In genomic region chr9:131613346-131613745, GRCh38 we compare ENCODE assay signal across 15 cellular contexts.
"Had no signal": no experiment of that assay in that cellular context is flagged by ENCODE, and none has a peak within 500 bp of the region (broad histone marks: within the 10 kb centered on the region; RNA-seq: fewer than 3 reads in every experiment).

No MANE protein-coding gene starts in this region.

- H3K27ac Mint-ChIP-seq: activated CD4-positive, alpha-beta memory T cell treated with anti-CD3 and anti-CD28 coated beads, Interleukin-2, amount 10 ng/mL, durations not matched to agents 7 days and 5 days; activated naive CD8-positive, alpha-beta T cell treated with anti-CD3 and anti-CD28 coated beads, Interleukin-2, amount 50 U/mL, for 24 hours; nephron progenitor cell had no signal

- DNase-seq: activated CD4-positive, alpha-beta memory T cell treated with anti-CD3 and anti-CD28 coated beads, Interleukin-2, amount 10 ng/mL, durations not matched to agents 7 days and 5 days; activated CD4-positive, CD25-positive, alpha-beta regulatory T cell treated with anti-CD3 and anti-CD28 coated beads, Interleukin-2, amount 50 U/mL, for 72 hours; activated CD8-positive, alpha-beta memory T cell treated with anti-CD3 and anti-CD28 coated beads, Interleukin-2, amount 50 U/mL, for 48 hours; activated effector memory CD4-positive, alpha-beta T cell treated with Interleukin-2 at 50 U/mL for 16 hours; activated naive CD8-positive, alpha-beta T cell treated with anti-CD3 and anti-CD28 coated beads, Interleukin-2, amount 50 U/mL, for 24 hours; kidney; left ventricle myocardium superior; nephron progenitor cell; stimulated activated CD4-positive, alpha-beta T cell treated with anti-CD3 and anti-CD28 coated beads, Interleukin-12 subunit alpha, Interleukin-12 subunit beta, amount 100 ng/mL, for 4 hours; stimulated activated naive CD8-positive, alpha-beta T cell treated with anti-CD3 and anti-CD28 coated beads, Interleukin-15, amount 100 ng/mL, for 72 hours; testis; upper lobe of right lung had no signal

- H3K4me1 Mint-ChIP-seq: activated CD4-positive, alpha-beta memory T cell treated with anti-CD3 and anti-CD28 coated beads, Interleukin-2, amount 10 ng/mL, durations not matched to agents 7 days and 5 days; activated naive CD8-positive, alpha-beta T cell treated with anti-CD3 and anti-CD28 coated beads, Interleukin-2, amount 50 U/mL, for 24 hours; stimulated activated naive CD8-positive, alpha-beta T cell treated with anti-CD3 and anti-CD28 coated beads, Interleukin-15, amount 100 ng/mL, for 72 hours had no signal

- H3K27me3 ChIP-seq: cardiac muscle cell, gastroesophageal sphincter, testis, upper lobe of right lung had no signal

- H3K4me3 Mint-ChIP-seq: activated CD4-positive, alpha-beta memory T cell treated with anti-CD3 and anti-CD28 coated beads, Interleukin-2, amount 10 ng/mL, durations not matched to agents 7 days and 5 days; activated naive CD8-positive, alpha-beta T cell treated with anti-CD3 and anti-CD28 coated beads, Interleukin-2, amount 50 U/mL, for 24 hours; nephron progenitor cell; stimulated activated naive CD8-positive, alpha-beta T cell treated with anti-CD3 and anti-CD28 coated beads, Interleukin-15, amount 100 ng/mL, for 72 hours had no signal

- H3K9me3 Mint-ChIP-seq: activated CD4-positive, alpha-beta memory T cell treated with anti-CD3 and anti-CD28 coated beads, Interleukin-2, amount 10 ng/mL, durations not matched to agents 7 days and 5 days; activated naive CD8-positive, alpha-beta T cell treated with anti-CD3 and anti-CD28 coated beads, Interleukin-2, amount 50 U/mL, for 24 hours; nephron progenitor cell; stimulated activated naive CD8-positive, alpha-beta T cell treated with anti-CD3 and anti-CD28 coated beads, Interleukin-15, amount 100 ng/mL, for 72 hours had no signal

- ATAC-seq: activated naive CD8-positive, alpha-beta T cell treated with anti-CD3 and anti-CD28 coated beads, Interleukin-2, amount 50 U/mL, for 24 hours; gastroesophageal sphincter; left ventricle myocardium superior; stimulated activated naive CD8-positive, alpha-beta T cell treated with anti-CD3 and anti-CD28 coated beads, Interleukin-15, amount 100 ng/mL, for 72 hours; upper lobe of right lung had no signal

- H3K27me3 Mint-ChIP-seq: activated CD4-positive, alpha-beta memory T cell treated with anti-CD3 and anti-CD28 coated beads, Interleukin-2, amount 10 ng/mL, durations not matched to agents 7 days and 5 days; activated naive CD8-positive, alpha-beta T cell treated with anti-CD3 and anti-CD28 coated beads, Interleukin-2, amount 50 U/mL, for 24 hours; stimulated activated naive CD8-positive, alpha-beta T cell treated with anti-CD3 and anti-CD28 coated beads, Interleukin-15, amount 100 ng/mL, for 72 hours had no signal

- H3K27ac ChIP-seq: cardiac muscle cell, gastroesophageal sphincter, SK-N-MC, testis, upper lobe of right lung had no signal
